In the genomic region with DNA sequence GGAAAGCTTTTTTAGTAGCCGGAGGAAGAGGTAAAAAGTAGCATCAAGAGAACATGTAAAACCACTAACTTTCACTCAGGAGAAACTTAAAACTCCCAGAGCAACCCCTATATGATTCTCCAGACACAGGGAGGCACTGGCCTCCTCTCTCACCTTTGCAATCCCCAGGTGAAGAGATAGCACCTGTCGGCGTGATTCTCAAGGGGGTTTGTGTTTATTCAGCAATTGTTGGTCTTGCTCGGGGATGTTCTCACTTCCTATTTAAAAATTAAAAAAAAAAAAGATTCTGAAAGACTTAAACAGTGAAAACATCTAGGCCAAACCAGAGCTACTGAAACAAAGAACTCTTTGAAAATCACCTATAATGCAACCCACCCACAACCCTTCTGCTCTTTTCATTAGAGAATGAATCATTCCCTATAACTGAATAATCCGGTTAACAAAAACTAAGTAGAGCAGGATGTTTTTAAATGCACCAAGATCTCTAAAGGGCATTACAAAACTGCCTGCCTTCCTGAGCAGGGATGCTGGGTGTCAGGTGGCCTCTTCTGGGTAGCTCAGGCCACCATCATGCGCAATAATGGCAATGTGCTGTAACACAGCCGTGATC, we compare ENCODE assay signal across 18 cellular contexts.
"Had no signal": no experiment of that assay in that cellular context is flagged by ENCODE, and none has a peak within 500 bp of the region (broad histone marks: within the 10 kb centered on the region; RNA-seq: fewer than 3 reads in every experiment).

No MANE protein-coding gene starts in this region.

- ATAC-seq: esophagus mucosa; mucosa of descending colon; naive thymus-derived CD8-positive, alpha-beta T cell had no signal

- H3K27ac ChIP-seq: adrenal gland, coronary artery, neutrophil, right atrium auricular region, tibial nerve, uterus had no signal

- H3K27me3 Mint-ChIP-seq: activated naive CD4-positive, alpha-beta T cell treated with anti-CD3 and anti-CD28 coated beads, Interleukin-2, amount 50 U/mL, for 24 hours had no signal

- H3K36me3 Mint-ChIP-seq: activated CD4-positive, alpha-beta memory T cell treated with anti-CD3 and anti-CD28 coated beads for 36 hours; activated naive CD4-positive, alpha-beta T cell treated with anti-CD3 and anti-CD28 coated beads, Interleukin-2, amount 50 U/mL, for 24 hours; naive thymus-derived CD8-positive, alpha-beta T cell had no signal

- H3K27ac Mint-ChIP-seq: activated CD4-positive, alpha-beta memory T cell treated with anti-CD3 and anti-CD28 coated beads for 36 hours; activated naive CD4-positive, alpha-beta T cell treated with anti-CD3 and anti-CD28 coated beads, Interleukin-2, amount 50 U/mL, for 24 hours; activated T-cell treated with anti-CD3 and anti-CD28 coated beads, Interleukin-2, amount 50 U/mL, for 24 hours had no signal

- H3K9me3 Mint-ChIP-seq: activated CD4-positive, alpha-beta memory T cell treated with anti-CD3 and anti-CD28 coated beads for 36 hours; activated naive CD4-positive, alpha-beta T cell treated with anti-CD3 and anti-CD28 coated beads, Interleukin-2, amount 50 U/mL, for 24 hours; activated T-cell treated with anti-CD3 and anti-CD28 coated beads, Interleukin-2, amount 50 U/mL, for 24 hours; central memory CD8-positive, alpha-beta T cell had no signal

- H3K4me3 ChIP-seq: adrenal gland, coronary artery, mucosa of descending colon, right atrium auricular region, tibial nerve, uterus had no signal

- H3K9me3 ChIP-seq: adrenal gland, mucosa of descending colon, neutrophil, right atrium auricular region, tibial nerve, uterus had no signal

- H3K27me3 ChIP-seq: adrenal gland, right atrium auricular region, tibial nerve, uterus had no signal

- DNase-seq: activated CD4-positive, alpha-beta memory T cell treated with anti-CD3 and anti-CD28 coated beads for 36 hours; activated CD4-positive, alpha-beta T cell treated with anti-CD3 and anti-CD28 coated beads for 1 hour; activated effector memory CD4-positive, alpha-beta T cell treated with anti-CD3 and anti-CD28 coated beads, Interleukin-2, amount 50 U/mL, for 16 hours; activated T-cell treated with anti-CD3 and anti-CD28 coated beads, Interleukin-2, amount 50 U/mL, for 24 hours; mucosa of descending colon; naive thymus-derived CD8-positive, alpha-beta T cell; stimulated activated CD4-positive, alpha-beta T cell treated with anti-CD3 and anti-CD28 coated beads, Interleukin-2, amount 100 ng/mL, for 48 hours; stimulated activated naive CD4-positive, alpha-beta T cell; substantia nigra; uterus had no signal

- H3K4me1 Mint-ChIP-seq: activated naive CD4-positive, alpha-beta T cell treated with anti-CD3 and anti-CD28 coated beads, Interleukin-2, amount 50 U/mL, for 24 hours; central memory CD8-positive, alpha-beta T cell had no signal

- H3K4me3 Mint-ChIP-seq: activated CD4-positive, alpha-beta memory T cell treated with anti-CD3 and anti-CD28 coated beads for 36 hours; activated naive CD4-positive, alpha-beta T cell treated with anti-CD3 and anti-CD28 coated beads, Interleukin-2, amount 50 U/mL, for 24 hours; activated T-cell treated with anti-CD3 and anti-CD28 coated beads, Interleukin-2, amount 50 U/mL, for 24 hours; central memory CD8-positive, alpha-beta T cell; naive thymus-derived CD8-positive, alpha-beta T cell had no signal

- H3K4me1 ChIP-seq: adrenal gland, right atrium auricular region, tibial nerve, uterus had no signal

- H3K36me3 ChIP-seq: adrenal gland, neutrophil, right atrium auricular region, tibial nerve, uterus had no signal
